ENCODE assay signal across 11 cellular contexts in genomic region chr12:131536337-131536736, GRCh38.
DNase-seq lines count a peak whose midpoint lies in the region; ATAC-seq, FAIRE-seq and TF ChIP-seq lines count a peak whose summit lies in the region.
"Had no signal": no experiment of that assay in that cellular context is flagged by ENCODE, and none has a peak within 500 bp of the region (broad histone marks: within the 10 kb centered on the region; RNA-seq: fewer than 3 reads in every experiment).

No MANE protein-coding gene starts in this region.

- intact Hi-C loops in K562 (cut with micrococcal nuclease): no loop called here

- 1% methylated on average over 10 of the region's 11 CpGs for WGBS in K562 (ENCODE audit: insufficient coverage, low coverage, missing lambda C conversion rate)

- no peak overlapping the region for H3K9ac ChIP-seq in K562 (ENCODE audit: insufficient read depth in 1 of 2, low read depth in 2 of 2, low read length in 2 of 2)

- in situ Hi-C loops in K562 (cut with MboI): no loop called here

- BruUV-seq in K562 (replicated peaks; lab: Mats Ljungman, UMichigan): no TSS peak

- peaks cover 0 to 3% of the 10 kb centered on the region in 2 experiments; a peak in 2 of 5 replicates for H3K4me1 ChIP-seq in K562 (replicated peaks in 1 of 2; ENCODE audit: control insufficient read depth in 2 of 2, insufficient read depth in 2 of 2, low read length in 2 of 2)
- no peaks in the 10 kb centered on the region for H3K4me1 ChIP-seq in osteoblast (ENCODE audit: insufficient read depth, low read length)

- CTCF ChIA-PET in K562 (lab: Yijun Ruan, JAX; ENCODE audit: low intra/inter-chr PET ratio): no interaction called here

- POLR2A ChIA-PET in K562 (lab: Yijun Ruan, JAX): interaction anchor here (0.6 kb wide), 1 partner anchor 19 kb away, joined by 3 read pairs; no protein-coding TSS in a partner anchor

- no peak for TF ChIP-seq RAD21 in K562 (CRISPR knock-in tag; conservative IDR thresholded peaks at IDR 0.05 in 1 of 2, IDR thresholded peaks at IDR 0.05 in 1 of 2)

- H3K4me2 ChIP-seq in K562 (ENCODE audit: insufficient read depth, low read length) (no peak overlapping the region), osteoblast (ENCODE audit: insufficient read depth, low read length) (no peak overlapping the region)

- no peak for TF ChIP-seq POLR2A in K562 (conservative IDR thresholded peaks at IDR 0.05)

- H3K36me3 ChIP-seq in K562 (ENCODE audit: control insufficient read depth, insufficient read depth, low read length) (no peaks in the 10 kb centered on the region), osteoblast (ENCODE audit: insufficient read depth, low read length) (no peaks in the 10 kb centered on the region)

- H4K20me1 ChIP-seq in K562 (replicated peaks; ENCODE audit: control insufficient read depth, insufficient read depth, low read length): no peaks in the 10 kb centered on the region
- H4K20me1 ChIP-seq in osteoblast (ENCODE audit: insufficient read depth, low read length): no peaks in the 10 kb centered on the region

- TF ChIP-seq CTCF in K562 (IDR thresholded peaks at IDR 0.05 in 2 of 3, conservative IDR thresholded peaks at IDR 0.05 in 1 of 3; ENCODE audit: insufficient read depth in 2 of 3, low read depth in 1 of 3, low read length in 3 of 3): no peak
- TF ChIP-seq CTCF in osteoblast (IDR thresholded peaks at IDR 0.05; ENCODE audit: extremely low read depth, low read depth, low read length): no peak
- no peak for TF ChIP-seq CTCF in foreskin fibroblast (IDR thresholded peaks at IDR 0.05; ENCODE audit: low read depth, low read length)

- H3K79me2 ChIP-seq in K562 (ENCODE audit: control insufficient read depth, insufficient read depth, low read length) (no peaks in the 10 kb centered on the region), osteoblast (ENCODE audit: insufficient read depth, low read length) (no peaks in the 10 kb centered on the region)

- no peak overlapping the region for H3K4me3 ChIP-seq in K562
- H3K4me3 ChIP-seq in osteoblast (ENCODE audit: insufficient read depth, low read length): no peak overlapping the region
- no peak overlapping the region for H3K4me3 ChIP-seq in foreskin fibroblast (ENCODE audit: low read depth in 1 of 2, low read length in 2 of 2)

- FAIRE-seq in K562 (lab: Jason Lieb, UNC): no peak
- FAIRE-seq: GM12892 had no signal

- H2AFZ ChIP-seq in K562 (ENCODE audit: low read depth, low read length) (no peak overlapping the region), osteoblast (ENCODE audit: low read length) (no peak overlapping the region)

- H3K27me3 ChIP-seq in K562 (ENCODE audit: control insufficient read depth in 2 of 2, insufficient read depth in 2 of 2, low read length in 2 of 2) (peaks cover 14 to 38% of the 10 kb centered on the region in 2 experiments; a peak in 4 of 5 replicates), osteoblast (ENCODE audit: insufficient read depth, low read length) (no peaks in the 10 kb centered on the region)

- TF ChIP-seq EP300 in K562 (IDR thresholded peaks at IDR 0.05; ENCODE audit: low read length): no peak

- H3K27ac ChIP-seq in K562 (ENCODE audit: extremely low read depth, low read depth, low read length) (no peak overlapping the region), osteoblast (ENCODE audit: low read depth, low read length) (no peak overlapping the region)

- H3K9me3 ChIP-seq in K562 (replicated peaks; ENCODE audit: control insufficient read depth, insufficient read depth, low read depth, low read length) (no peaks in the 10 kb centered on the region; the same call in 1 of the 2 replicates), osteoblast (ENCODE audit: low read depth, low read length) (no peaks in the 10 kb centered on the region)

- ATAC-seq in K562 (peak; percentile 34; the same call in 1 of the 3 replicates), GM18873 (IDR thresholded peaks at IDR 0.05; ENCODE audit: low FRiP score, unreplicated experiment) (no peak)
- ATAC-seq: right cardiac atrium had no signal

- no peaks in the 10 kb centered on the region for H3K9me1 ChIP-seq in K562 (ENCODE audit: control insufficient read depth, insufficient read depth, low read length)

- peak; percentile 74 for DNase-seq in ELF-1 (ENCODE audit: low read depth, low spot score)
- peak; percentile 9 for DNase-seq in T-helper 9 cell
- DNase-seq in K562 (ENCODE audit: extremely low read depth in 1 of 4, low spot score in 3 of 4): no peak
- peak; percentile 48 for DNase-seq in stimulated activated CD4-positive, alpha-beta T cell treated with anti-CD3 and anti-CD28 coated beads, Interleukin-4, amount 100 ng/mL, for 24 hours
- DNase-seq in osteoblast (ENCODE audit: insufficient read length, low spot score, missing footprints): no peak
- no peak for DNase-seq in foreskin fibroblast
- DNase-seq: NCI-H2107, NCI-H774 had no signal

TF ChIP-seq in K562, 482 proteins besides CTCF, POLR2A, EP300 and RAD21:
- TF ChIP-seq TAF15 (IDR thresholded peaks at IDR 0.05; ENCODE audit: low read depth, low read length) (no peak), MECOM (CRISPR knock-in tag; IDR thresholded peaks at IDR 0.05) (no peak), ZBTB11 (CRISPR knock-in tag; IDR thresholded peaks at IDR 0.05) (peak in 1 of 3 experiments; percentile 60; a peak in 2 of 6 replicates)

Comparison
In these comparisons a context has a peak if more than half of its experiments do, and no peak if none do; other contexts are left out.
1. DNase-seq: peak in ELF-1 (single experiment), T-helper 9 cell (single experiment) and stimulated activated CD4-positive, alpha-beta T cell treated with anti-CD3 and anti-CD28 coated beads, Interleukin-4, amount 100 ng/mL, for 24 hours (single experiment); none in K562 (0 of 4), osteoblast (single experiment) and foreskin fibroblast (0 of 2).